Comparison of ENCODE assay signal across 1 cellular context in genomic region chr6:20532881-20533280, GRCh38.
TF ChIP-seq lines count a peak whose summit lies in the region.

No MANE protein-coding gene starts in this region.

TF ChIP-seq in HepG2, 621 proteins besides CTCF, POLR2A, EP300 and RAD21 (continued from another document):
- no peak for TF ChIP-seq POGK (CRISPR knock-in tag; conservative IDR thresholded peaks at IDR 0.05)
- TF ChIP-seq ZNF24 (IDR thresholded peaks at IDR 0.05): peak; percentile 78; the same call in 1 of the 2 replicates
TF ChIP-seq in HepG2: peak in this region for 1.
